Comparison of ENCODE assay signal across 1 cellular context in the genomic region with DNA sequence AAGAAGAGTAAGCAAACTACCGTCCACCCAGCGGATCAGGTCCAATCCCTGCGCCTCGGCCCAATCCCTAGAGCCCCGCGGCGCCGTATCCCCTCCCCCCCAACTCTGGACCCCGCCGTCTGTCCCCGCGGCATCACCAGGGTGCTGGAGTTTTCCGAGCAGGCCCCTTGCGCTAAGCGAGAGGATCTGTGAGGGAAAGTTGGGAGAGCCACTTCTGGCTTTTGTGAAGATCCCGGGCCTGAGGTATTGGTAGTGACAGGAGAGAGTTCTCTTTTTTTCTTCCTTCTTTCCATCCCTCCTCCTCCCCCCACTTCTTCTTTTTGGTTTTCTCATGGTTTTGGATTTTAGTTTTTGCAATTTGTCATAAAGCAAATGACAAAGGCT.
TF ChIP-seq lines count a peak whose summit lies in the region.

No MANE protein-coding gene starts in this region.

TF ChIP-seq in WTC11, 78 proteins besides CTCF, POLR2A, EP300 and RAD21 (continued from another document):
- TF ChIP-seq, protein P1, sequence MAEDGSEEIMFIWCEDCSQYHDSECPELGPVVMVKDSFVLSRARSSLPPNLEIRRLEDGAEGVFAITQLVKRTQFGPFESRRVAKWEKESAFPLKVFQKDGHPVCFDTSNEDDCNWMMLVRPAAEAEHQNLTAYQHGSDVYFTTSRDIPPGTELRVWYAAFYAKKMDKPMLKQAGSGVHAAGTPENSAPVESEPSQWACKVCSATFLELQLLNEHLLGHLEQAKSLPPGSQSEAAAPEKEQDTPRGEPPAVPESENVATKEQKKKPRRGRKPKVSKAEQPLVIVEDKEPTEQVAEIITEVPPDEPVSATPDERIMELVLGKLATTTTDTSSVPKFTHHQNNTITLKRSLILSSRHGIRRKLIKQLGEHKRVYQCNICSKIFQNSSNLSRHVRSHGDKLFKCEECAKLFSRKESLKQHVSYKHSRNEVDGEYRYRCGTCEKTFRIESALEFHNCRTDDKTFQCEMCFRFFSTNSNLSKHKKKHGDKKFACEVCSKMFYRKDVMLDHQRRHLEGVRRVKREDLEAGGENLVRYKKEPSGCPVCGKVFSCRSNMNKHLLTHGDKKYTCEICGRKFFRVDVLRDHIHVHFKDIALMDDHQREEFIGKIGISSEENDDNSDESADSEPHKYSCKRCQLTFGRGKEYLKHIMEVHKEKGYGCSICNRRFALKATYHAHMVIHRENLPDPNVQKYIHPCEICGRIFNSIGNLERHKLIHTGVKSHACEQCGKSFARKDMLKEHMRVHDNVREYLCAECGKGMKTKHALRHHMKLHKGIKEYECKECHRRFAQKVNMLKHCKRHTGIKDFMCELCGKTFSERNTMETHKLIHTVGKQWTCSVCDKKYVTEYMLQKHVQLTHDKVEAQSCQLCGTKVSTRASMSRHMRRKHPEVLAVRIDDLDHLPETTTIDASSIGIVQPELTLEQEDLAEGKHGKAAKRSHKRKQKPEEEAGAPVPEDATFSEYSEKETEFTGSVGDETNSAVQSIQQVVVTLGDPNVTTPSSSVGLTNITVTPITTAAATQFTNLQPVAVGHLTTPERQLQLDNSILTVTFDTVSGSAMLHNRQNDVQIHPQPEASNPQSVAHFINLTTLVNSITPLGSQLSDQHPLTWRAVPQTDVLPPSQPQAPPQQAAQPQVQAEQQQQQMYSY (CRISPR knock-in tag; IDR thresholded peaks at IDR 0.05) = peak; percentile 77
